Comparison of ENCODE assay signal across 8 cellular contexts in genomic region chr6:155177369-155177961, GRCh38.
DNase-seq lines count a peak whose midpoint lies in the region; ATAC-seq and TF ChIP-seq lines count a peak whose summit lies in the region.

No MANE protein-coding gene starts in this region.

- H3K27ac ChIP-seq in cardiac muscle cell (no peak overlapping the region), right cardiac atrium (ENCODE audit: low read length) (no peak overlapping the region), body of pancreas (no peak overlapping the region), tibial artery (no peak overlapping the region)

- no peak for ATAC-seq in right cardiac atrium
- ATAC-seq in body of pancreas = no peak
- peak; percentile 39 for ATAC-seq in left colon
- ATAC-seq in HG02610 (IDR thresholded peaks at IDR 0.05; ENCODE audit: unreplicated experiment) = no peak

- peaks cover 61% of the 10 kb centered on the region for H3K27me3 ChIP-seq in cardiac muscle cell
- no peaks in the 10 kb centered on the region for H3K27me3 ChIP-seq in right cardiac atrium (ENCODE audit: control insufficient read depth, insufficient read depth)
- H3K27me3 ChIP-seq in body of pancreas = no peaks in the 10 kb centered on the region
- H3K27me3 ChIP-seq in tibial artery = no peaks in the 10 kb centered on the region

- WGBS in right cardiac atrium = 86% methylated on average over 4 of the region's 4 CpGs
- 76 to 80% methylated on average over 4 of the region's 4 CpGs for WGBS in body of pancreas, 2 donors

- H3K36me3 ChIP-seq in cardiac muscle cell (no peaks in the 10 kb centered on the region), body of pancreas (replicated peaks in 1 of 2; ENCODE audit: insufficient read depth in 1 of 2, low read depth in 2 of 2) (no peaks in the 10 kb centered on the region), tibial artery (no peaks in the 10 kb centered on the region)

- H3K4me1 ChIP-seq in cardiac muscle cell (ENCODE audit: low read depth) = no peaks in the 10 kb centered on the region
- H3K4me1 ChIP-seq in right cardiac atrium (ENCODE audit: control insufficient read depth, insufficient read depth, low read length) = no peaks in the 10 kb centered on the region
- H3K4me1 ChIP-seq in body of pancreas = no peaks in the 10 kb centered on the region
- H3K4me1 ChIP-seq in tibial artery = peaks cover 0 to 7% (median 2%) of the 10 kb centered on the region in 4 donors

- no peaks in the 10 kb centered on the region for H3K9me3 ChIP-seq in cardiac muscle cell (ENCODE audit: low read depth)
- no peaks in the 10 kb centered on the region for H3K9me3 ChIP-seq in right cardiac atrium (ENCODE audit: control insufficient read depth, low read length)
- H3K9me3 ChIP-seq in body of pancreas = no peaks in the 10 kb centered on the region
- no peaks in the 10 kb centered on the region for H3K9me3 ChIP-seq in tibial artery

- DNase-seq in cardiac muscle cell (ENCODE audit: low read depth in 1 of 2, low spot score in 1 of 2) (peak; percentile 75 to 85), right cardiac atrium (no peak), KBM-7 (peak; percentile 72), OCI-M1 (lab: John Stamatoyannopoulos, UW) (peak; percentile 88), body of pancreas (peak; percentile 26 to 64 (median 43)), left colon (peak in 1 of 2 donors; percentile 41), tibial artery (no peak)

- peak; percentile 60 for TF ChIP-seq CTCF in cardiac muscle cell (IDR thresholded peaks at IDR 0.05; ENCODE audit: low read depth, low read length)
- peak in 6 of 7 experiments; percentile 43 to 67 (median 56) for TF ChIP-seq CTCF in body of pancreas (IDR thresholded peaks at IDR 0.05)
- TF ChIP-seq CTCF in tibial artery (IDR thresholded peaks at IDR 0.05) = peak; percentile 60 to 92

- no peak for TF ChIP-seq POLR2A in body of pancreas (IDR thresholded peaks at IDR 0.05)

- H3K4me3 ChIP-seq in cardiac muscle cell (no peak overlapping the region), right cardiac atrium (ENCODE audit: low read length) (no peak overlapping the region), body of pancreas (no peak overlapping the region), tibial artery (no peak overlapping the region)

- in situ Hi-C loops in KBM-7 (cut with MboI; ENCODE audit: low pct_unique_long_range_greater_than_20kb, low sequenced_read_pairs) = no loop called here

- intact Hi-C loops in right cardiac atrium (cut with DNase I) (loop anchor here (5.0 to 10.0 kb wide), 7 partner anchors 70 to 503 kb away; partner anchors contain the start of gene TFB1M (in 1 of the 4)), body of pancreas (cut with DNase I) (no loop called here), left colon (cut with DNase I, micrococcal nuclease) (loop anchor here (5.0 to 10.0 kb wide), 4 partner anchors 250 to 503 kb away; no protein-coding TSS in a partner anchor), tibial artery (cut with DNase I; ENCODE audit: low total_unique reads) (loop anchor here (2.0 kb wide), 1 partner anchor 73 kb away; no protein-coding TSS in a partner anchor)

Comparison
In these comparisons a context has a peak if more than half of its experiments do, and no peak if none do; other contexts are left out.
1. DNase-seq: peak in cardiac muscle cell (2 of 2), KBM-7 (single experiment), OCI-M1 (single experiment) and body of pancreas (4 of 4); none in right cardiac atrium (0 of 3) and tibial artery (0 of 2).
2. Peak in every context shown above with its lines, with median percentiles within 50 percentile points of each other: CTCF ChIP-seq.